ENCODE assay signal across 10 cellular contexts in the genomic region with DNA sequence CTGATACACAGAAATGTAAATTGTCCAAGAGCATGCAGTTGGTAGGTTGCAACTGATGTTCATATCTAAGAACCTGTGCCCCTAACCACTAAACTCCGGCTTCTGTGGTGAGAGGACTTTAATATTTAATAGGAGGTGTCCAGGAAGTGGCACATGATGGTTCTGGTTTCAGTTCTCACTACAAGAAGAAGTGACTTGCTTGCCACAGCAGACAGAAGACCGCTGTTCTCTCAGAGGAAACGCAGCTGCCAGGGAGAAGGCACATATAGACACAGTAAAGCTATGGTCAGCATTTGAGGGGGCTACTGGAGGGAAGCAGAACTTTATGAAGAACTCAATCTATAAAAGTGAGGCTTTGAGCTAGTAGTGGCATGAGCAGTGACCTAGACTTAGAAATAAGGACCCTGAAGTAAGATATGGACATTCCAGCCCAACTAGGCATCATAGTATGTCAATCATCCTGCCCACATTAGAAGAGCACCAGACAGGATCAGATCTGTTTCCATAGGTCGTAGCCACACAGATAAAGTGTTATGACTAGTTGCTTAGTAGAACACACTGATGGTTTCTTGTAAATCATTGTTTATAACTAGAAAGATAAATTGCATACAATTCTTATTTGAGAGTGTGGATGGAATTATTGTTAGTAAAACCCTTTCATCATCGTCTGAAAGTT. TPM values are rescaled to one million over a fixed set of nuclear protein-coding genes. Genes with fewer than 3 reads are reported as not detected.
A peak's percentile ranks its signal among the peaks of the same experiment; 100 is the strongest.
DNase-seq lines count a peak whose midpoint lies in the region; ATAC-seq and TF ChIP-seq lines count a peak whose summit lies in the region.
"Had no signal": no experiment of that assay in that cellular context is flagged by ENCODE, and none has a peak within 500 bp of the region (broad histone marks: within the 10 kb centered on the region; RNA-seq: fewer than 3 reads in every experiment).

No MANE protein-coding gene starts in this region.

- CTCF ChIA-PET in OCI-LY7 (lab: Charles Lee; ENCODE audit: unreplicated experiment), result no interaction called here

- no peak overlapping the region for H3K27ac ChIP-seq in OCI-LY7 (ENCODE audit: low read depth, low read length, poor library complexity, severe bottlenecking)

- intact Hi-C loops in OCI-LY7 (cut with micrococcal nuclease; ENCODE audit: unreplicated experiment), result no loop called here

- no peak overlapping the region for H3K4me3 ChIP-seq in OCI-LY7 (ENCODE audit: low read depth, low read length, poor library complexity, severe bottlenecking)
- H3K4me3 ChIP-seq: skin epidermis had no signal

- H3K36me3 Mint-ChIP-seq in stimulated activated effector memory CD8-positive, alpha-beta T cell treated with anti-CD3 and anti-CD28 coated beads, Interleukin-12 subunit alpha, Interleukin-12 subunit beta, amount 100 ng/mL, for 72 hours, result no peaks in the 10 kb centered on the region

- no peaks in the 10 kb centered on the region for H3K36me3 ChIP-seq in OCI-LY7 (ENCODE audit: insufficient read depth, low read length)

- ATAC-seq in GM19397 (IDR thresholded peaks at IDR 0.05; ENCODE audit: unreplicated experiment), result peak; percentile 98
- peak; percentile 92 for ATAC-seq in HG03060 (IDR thresholded peaks at IDR 0.05; ENCODE audit: low read depth, unreplicated experiment)
- peak; percentile 62 for ATAC-seq in stimulated activated effector memory CD8-positive, alpha-beta T cell treated with anti-CD3 and anti-CD28 coated beads, Interleukin-12 subunit alpha, Interleukin-12 subunit beta, amount 100 ng/mL, for 72 hours

- peaks cover 5% of the 10 kb centered on the region for H3K4me1 Mint-ChIP-seq in stimulated activated effector memory CD8-positive, alpha-beta T cell treated with anti-CD3 and anti-CD28 coated beads, Interleukin-12 subunit alpha, Interleukin-12 subunit beta, amount 100 ng/mL, for 72 hours

- no peak for TF ChIP-seq CTCF in OCI-LY7 (conservative IDR thresholded peaks at IDR 0.05; ENCODE audit: low read length)

- DNase-seq in OCI-LY7 (ENCODE audit: low spot score), result peak; percentile 4
- DNase-seq in stimulated activated effector memory CD8-positive, alpha-beta T cell treated with anti-CD3 and anti-CD28 coated beads, Interleukin-12 subunit alpha, Interleukin-12 subunit beta, amount 100 ng/mL, for 72 hours (ENCODE audit: low spot score in 2 of 2), result no peak
- DNase-seq in NK-92 (lab: John Stamatoyannopoulos, UW; ENCODE audit: unreplicated experiment), result no peak
- no peak for DNase-seq in NCI-H2171 treated with DMSO at 0.1 percent for 48 hours (lab: John Stamatoyannopoulos, UW)
- DNase-seq in activated T-cell treated with anti-CD3 and anti-CD28 coated beads, Interleukin-2, amount 50 U/mL, for 48 hours, result no peak
- DNase-seq: activated CD4-positive, alpha-beta T cell treated with anti-CD3 and anti-CD28 coated beads, Interleukin-2, amount 50 U/mL, for 1 hour; trophoblast cell had no signal

- no peaks in the 10 kb centered on the region for H3K9me3 Mint-ChIP-seq in stimulated activated effector memory CD8-positive, alpha-beta T cell treated with anti-CD3 and anti-CD28 coated beads, Interleukin-12 subunit alpha, Interleukin-12 subunit beta, amount 100 ng/mL, for 72 hours

- H3K9me2 ChIP-seq in OCI-LY7 (ENCODE audit: insufficient read depth, low read length), result no peaks in the 10 kb centered on the region

- H2AFZ ChIP-seq in OCI-LY7 (ENCODE audit: low read length), result no peak overlapping the region

- H3K27ac Mint-ChIP-seq in stimulated activated effector memory CD8-positive, alpha-beta T cell treated with anti-CD3 and anti-CD28 coated beads, Interleukin-12 subunit alpha, Interleukin-12 subunit beta, amount 100 ng/mL, for 72 hours, result no peak overlapping the region

- BruUV-seq in OCI-LY7 (replicated peaks; lab: Mats Ljungman, UMichigan), result no TSS peak

- POLR2A ChIA-PET in OCI-LY7 (lab: Charles Lee), result interaction anchor here (0.7 to 1.0 kb wide), 2 partner anchors 8 to 12 kb away, joined by 3 to 4 read pairs; no protein-coding TSS in a partner anchor

- H3K4me1 ChIP-seq in OCI-LY7 (ENCODE audit: insufficient read depth, low read length, poor library complexity, severe bottlenecking), result no peaks in the 10 kb centered on the region

- H3K9me3 ChIP-seq in OCI-LY7 (ENCODE audit: low read length), result no peaks in the 10 kb centered on the region

- no peak overlapping the region for H3K4me3 Mint-ChIP-seq in stimulated activated effector memory CD8-positive, alpha-beta T cell treated with anti-CD3 and anti-CD28 coated beads, Interleukin-12 subunit alpha, Interleukin-12 subunit beta, amount 100 ng/mL, for 72 hours

- no peaks in the 10 kb centered on the region for H4K20me1 ChIP-seq in OCI-LY7 (ENCODE audit: insufficient read depth, low read length)

- H3K4me2 ChIP-seq in OCI-LY7 (ENCODE audit: low read length), result no peak overlapping the region

- no peaks in the 10 kb centered on the region for H3K79me2 ChIP-seq in OCI-LY7 (ENCODE audit: insufficient read depth, low read depth, low read length)

RNA-seq across cellular contexts. Expression of a gene that starts 36.4 kb away (rescaled TPM):
- not detected in 2 replicates for total RNA-seq in OCI-LY7 (2014; rRNA removed; shearing (Covaris generic))
- total RNA-seq in OCI-LY7 (2022), result 0.40 TPM in 1 of 2 replicates, not detected in the other
